10 cellular contexts compared by ENCODE assay signal in genomic region chr20:56373942-56374341, GRCh38. TPM values are rescaled to one million over a fixed set of nuclear protein-coding genes. Genes with fewer than 3 reads are reported as not detected.
DNase-seq lines count a peak whose midpoint lies in the region; ATAC-seq and TF ChIP-seq lines count a peak whose summit lies in the region.
"Had no signal": no experiment of that assay in that cellular context is flagged by ENCODE, and none has a peak within 500 bp of the region (broad histone marks: within the 10 kb centered on the region; RNA-seq: fewer than 3 reads in every experiment).

No MANE protein-coding gene starts in this region.

- peaks cover 6% of the 10 kb centered on the region for H3K36me3 Mint-ChIP-seq in CD8-positive, alpha-beta T cell
- H3K36me3 Mint-ChIP-seq in T-helper 17 cell (ENCODE audit: low read depth): no peaks in the 10 kb centered on the region
- no peaks in the 10 kb centered on the region for H3K36me3 Mint-ChIP-seq in glutamatergic neuron (ENCODE audit: unreplicated experiment)
- peaks cover 14% of the 10 kb centered on the region for H3K36me3 Mint-ChIP-seq in progenitor cell of endocrine pancreas (ENCODE audit: insufficient read depth)

- in situ Hi-C loops in GM13976 (cut with MboI; ENCODE audit: low sequenced_read_pairs, unreplicated experiment): no loop called here

- H3K4me3 Mint-ChIP-seq in CD8-positive, alpha-beta T cell: no peak overlapping the region
- H3K4me3 Mint-ChIP-seq in T-helper 17 cell (no peak overlapping the region), glutamatergic neuron (ENCODE audit: unreplicated experiment) (no peak overlapping the region), progenitor cell of endocrine pancreas (ENCODE audit: low read depth) (no peak overlapping the region)

- peaks cover 2% of the 10 kb centered on the region for H3K4me1 Mint-ChIP-seq in CD8-positive, alpha-beta T cell (ENCODE audit: low read depth)
- H3K4me1 Mint-ChIP-seq in T-helper 17 cell (peaks cover 12% of the 10 kb centered on the region), glutamatergic neuron (ENCODE audit: low read depth, unreplicated experiment) (peaks cover 6% of the 10 kb centered on the region), progenitor cell of endocrine pancreas (ENCODE audit: low read depth) (peaks cover 2% of the 10 kb centered on the region)

- no peak overlapping the region for H3K27ac Mint-ChIP-seq in CD8-positive, alpha-beta T cell
- peak overlapping the region; percentile 72 for H3K27ac Mint-ChIP-seq in T-helper 17 cell
- no peak overlapping the region for H3K27ac Mint-ChIP-seq in glutamatergic neuron (ENCODE audit: unreplicated experiment)
- H3K27ac Mint-ChIP-seq in progenitor cell of endocrine pancreas: no peak overlapping the region

- no peaks in the 10 kb centered on the region for H3K27me3 Mint-ChIP-seq in CD8-positive, alpha-beta T cell (ENCODE audit: low read depth)
- no peaks in the 10 kb centered on the region for H3K27me3 Mint-ChIP-seq in T-helper 17 cell
- no peaks in the 10 kb centered on the region for H3K27me3 Mint-ChIP-seq in glutamatergic neuron (ENCODE audit: unreplicated experiment)
- no peaks in the 10 kb centered on the region for H3K27me3 Mint-ChIP-seq in progenitor cell of endocrine pancreas

- no peak for DNase-seq in CD8-positive, alpha-beta T cell
- DNase-seq in HCEC 1CT (peak; percentile 97), T-helper 17 cell (no peak), kidney tubule cell (ENCODE audit: low spot score) (peak; percentile 76), GM13976 (ENCODE audit: low spot score) (no peak), glutamatergic neuron (no peak), progenitor cell of endocrine pancreas (ENCODE audit: low spot score, unreplicated experiment) (no peak)

- CTCF ChIA-PET in CD8-positive, alpha-beta T cell (lab: Charles Lee): interaction anchor here (0.7 to 1.5 kb wide), 2 partner anchors 23 to 30 kb away, joined by 3 to 5 read pairs; no protein-coding TSS in a partner anchor

- H3K4me1 ChIP-seq in CD8-positive, alpha-beta T cell (ENCODE audit: insufficient read depth, low read length): no peaks in the 10 kb centered on the region

- intact Hi-C loops in CD8-positive, alpha-beta T cell (cut with DNase I, micrococcal nuclease): no loop called here

- H3K36me3 ChIP-seq in CD8-positive, alpha-beta T cell (ENCODE audit: insufficient read depth, low read length): no peaks in the 10 kb centered on the region

- H3K27ac ChIP-seq in CD8-positive, alpha-beta T cell (ENCODE audit: low read depth, low read length): no peak overlapping the region
- H3K27ac ChIP-seq: SJSA1 had no signal

- no peak for TF ChIP-seq CTCF in CD8-positive, alpha-beta T cell (IDR thresholded peaks at IDR 0.05)
- TF ChIP-seq CTCF in GM13976 (IDR thresholded peaks at IDR 0.05; ENCODE audit: borderline replicate concordance, control extremely low read depth, extremely low read depth, insufficient read depth, missing control alignments): no peak
- TF ChIP-seq CTCF in glutamatergic neuron (IDR thresholded peaks at IDR 0.05; ENCODE audit: partially characterized antibody, unreplicated experiment): no peak
- no peak for TF ChIP-seq CTCF in progenitor cell of endocrine pancreas (IDR thresholded peaks at IDR 0.05; ENCODE audit: unreplicated experiment)

- no peaks in the 10 kb centered on the region for H3K9me3 Mint-ChIP-seq in CD8-positive, alpha-beta T cell
- H3K9me3 Mint-ChIP-seq in glutamatergic neuron (ENCODE audit: unreplicated experiment) (peaks cover 2% of the 10 kb centered on the region), progenitor cell of endocrine pancreas (ENCODE audit: low read depth) (no peaks in the 10 kb centered on the region)

- no peaks in the 10 kb centered on the region for H3K27me3 ChIP-seq in CD8-positive, alpha-beta T cell (ENCODE audit: insufficient read depth, low read length)
- H3K27me3 ChIP-seq: SJSA1 had no signal

- H3K4me3 ChIP-seq in CD8-positive, alpha-beta T cell (ENCODE audit: low read depth, low read length): no peak overlapping the region
- H3K4me3 ChIP-seq: SJSA1, skin epidermis had no signal

- POLR2A ChIA-PET in CD8-positive, alpha-beta T cell (lab: Charles Lee): no interaction called here

- peak; percentile 14 for ATAC-seq in CD8-positive, alpha-beta T cell
- ATAC-seq in T-helper 17 cell (peak; percentile 54), GM21723 (IDR thresholded peaks at IDR 0.05; ENCODE audit: unreplicated experiment) (no peak)

- H3K9me3 ChIP-seq in CD8-positive, alpha-beta T cell (ENCODE audit: low read length): no peaks in the 10 kb centered on the region
- no peaks in the 10 kb centered on the region for H3K9me3 ChIP-seq in T-helper 17 cell (ENCODE audit: control insufficient read depth, low read length, poor library complexity, severe bottlenecking)
- H3K9me3 ChIP-seq: SJSA1 had no signal

RNA-seq across cellular contexts. Expression of gene FAM210B, which starts 15.2 kb away (rescaled TPM):
- 10 to 100 TPM; 10.8 to 12.1 TPM for total RNA-seq in CD8-positive, alpha-beta T cell
- 10 to 100 TPM; 15.9 to 16.9 TPM for total RNA-seq in T-helper 17 cell
- total RNA-seq in glutamatergic neuron (ENCODE audit: unreplicated experiment): 86.1 TPM
- 60.3 and 67.2 TPM in 2 replicates for total RNA-seq in progenitor cell of endocrine pancreas

RNA-seq across cellular contexts. Expression of gene AURKA, which starts 18.1 kb away (rescaled TPM):
- under 1 TPM; 0.22 to 0.81 TPM for total RNA-seq in CD8-positive, alpha-beta T cell
- total RNA-seq in T-helper 17 cell: 1 to 10 TPM in 1 of 2 donors, under 1 TPM in 1; 0.92 to 1.0 TPM
- 12.4 TPM for total RNA-seq in glutamatergic neuron (ENCODE audit: unreplicated experiment)
- 24.5 and 26.1 TPM in 2 replicates for total RNA-seq in progenitor cell of endocrine pancreas

RNA-seq across cellular contexts. Expression of gene CSTF1, which starts 18.5 kb away (rescaled TPM):
- total RNA-seq in CD8-positive, alpha-beta T cell: 10 to 100 TPM; 20.7 to 26.0 TPM
- total RNA-seq in T-helper 17 cell (10 to 100 TPM; 21.8 to 23.7 TPM), glutamatergic neuron (ENCODE audit: unreplicated experiment) (25.6 TPM), progenitor cell of endocrine pancreas (43.5 and 46.8 TPM in 2 replicates)

RNA-seq across cellular contexts. Expression of gene CASS4, which starts 38.1 kb away (rescaled TPM):
- total RNA-seq in CD8-positive, alpha-beta T cell: 10 to 100 TPM; 23.5 to 26.0 TPM
- total RNA-seq in T-helper 17 cell (10 to 100 TPM in 1 of 2 donors, 1 to 10 TPM in 1; 7.1 to 18.6 TPM), glutamatergic neuron (ENCODE audit: unreplicated experiment) (not detected), progenitor cell of endocrine pancreas (0.09 and 0.26 TPM in 2 replicates)
- total RNA-seq: SJSA1 had no signal

Comparison
In these comparisons a context has a peak if more than half of its experiments do, and no peak if none do; other contexts are left out.
1. DNase-seq: peak in HCEC 1CT (single experiment) and kidney tubule cell (single experiment); none in CD8-positive, alpha-beta T cell (0 of 7), T-helper 17 cell (0 of 3), GM13976 (single experiment), glutamatergic neuron (single experiment) and progenitor cell of endocrine pancreas (single experiment).